Comparison of ENCODE assay signal across 8 cellular contexts in genomic region chr4:76252271-76252653, GRCh38. TPM values are rescaled to one million over a fixed set of nuclear protein-coding genes. Genes with fewer than 3 reads are reported as not detected.
DNase-seq lines count a peak whose midpoint lies in the region; ATAC-seq and TF ChIP-seq lines count a peak whose summit lies in the region.

No MANE protein-coding gene starts in this region.

- DNase-seq in H7: no peak
- DNase-seq in body of pancreas: no peak
- DNase-seq in lower lobe of right lung: no peak
- no peak for DNase-seq in spleen
- DNase-seq in NCI-H128 (lab: John Stamatoyannopoulos, UW; ENCODE audit: unreplicated experiment): no peak
- DNase-seq in stimulated activated naive CD4-positive, alpha-beta T cell (lab: John Stamatoyannopoulos, UW): no peak

- ATAC-seq in body of pancreas (no peak), lower lobe of right lung (no peak), GM21381 (IDR thresholded peaks at IDR 0.05; ENCODE audit: unreplicated experiment) (no peak), HG03025 (IDR thresholded peaks at IDR 0.05; ENCODE audit: low FRiP score, unreplicated experiment) (no peak)

- TF ChIP-seq CTCF in body of pancreas (IDR thresholded peaks at IDR 0.05) (no peak), lower lobe of right lung (IDR thresholded peaks at IDR 0.05) (no peak), spleen (IDR thresholded peaks at IDR 0.05 in 8 of 11, conservative IDR thresholded peaks at IDR 0.05 in 3 of 11) (no peak)

- peaks cover 20% of the 10 kb centered on the region for H3K27me3 ChIP-seq in H7 (ENCODE audit: control insufficient read depth, insufficient read depth, low read length)
- no peaks in the 10 kb centered on the region for H3K27me3 ChIP-seq in body of pancreas
- H3K27me3 ChIP-seq in lower lobe of right lung (ENCODE audit: low read depth): peaks cover 6% of the 10 kb centered on the region
- peaks cover 0 to 57% (median 23%) of the 10 kb centered on the region in 7 donors for H3K27me3 ChIP-seq in spleen (replicated peaks in 1 of 7)

- H3K4me1 ChIP-seq in body of pancreas (peaks cover 23% of the 10 kb centered on the region), lower lobe of right lung (peaks cover 13% of the 10 kb centered on the region), spleen (peaks cover 0 to 18% (median 13%) of the 10 kb centered on the region in 6 donors)

- H3K36me3 ChIP-seq in H7 (replicated peaks; ENCODE audit: control insufficient read depth, insufficient read depth, low read length): no peaks in the 10 kb centered on the region
- no peaks in the 10 kb centered on the region for H3K36me3 ChIP-seq in body of pancreas (replicated peaks in 1 of 2; ENCODE audit: insufficient read depth in 1 of 2, low read depth in 2 of 2)
- H3K36me3 ChIP-seq in lower lobe of right lung: no peaks in the 10 kb centered on the region
- H3K36me3 ChIP-seq in spleen: no peaks in the 10 kb centered on the region

- H3K27ac ChIP-seq in body of pancreas (peak overlapping the region; percentile 68 to 87 (median 84)), lower lobe of right lung (peak overlapping the region; percentile 70), spleen (peak overlapping the region in 1 of 8 donors; percentile 43)

- H3K4me3 ChIP-seq in H7 (ENCODE audit: insufficient read depth, low read depth, low read length) (peak overlapping the region; percentile 58; the same call in 1 of the 2 replicates), body of pancreas (peak overlapping the region in 1 of 2 donors; percentile 43), lower lobe of right lung (peak overlapping the region; percentile 61), spleen (peak overlapping the region in 6 of 8 donors; percentile 48 to 70 (median 58))

- intact Hi-C loops in body of pancreas (cut with DNase I) (no loop called here), lower lobe of right lung (cut with DNase I) (no loop called here), spleen (cut with DNase I; ENCODE audit: low total_unique reads) (no loop called here)

- 62 to 70% methylated on average over 7 to 8 of the region's 8 CpGs for WGBS in body of pancreas, 2 donors
- WGBS in spleen, 5 donors: 78 to 93% (median 88%) methylated on average over 8 of the region's 8 CpGs

- TF ChIP-seq POLR2A in body of pancreas (IDR thresholded peaks at IDR 0.05): no peak
- no peak for TF ChIP-seq POLR2A in spleen (IDR thresholded peaks at IDR 0.05)

- H3K9me3 ChIP-seq in body of pancreas (no peaks in the 10 kb centered on the region), lower lobe of right lung (no peaks in the 10 kb centered on the region), spleen (no peaks in the 10 kb centered on the region)

RNA-seq across cellular contexts. Expression of gene FAM47E, which starts 0.7 kb away (rescaled TPM):
- total RNA-seq in H7 (2014; rRNA removed; shearing (Covaris generic)): 0.17 and 1.4 TPM in 2 replicates
- total RNA-seq in body of pancreas: 10 to 100 TPM; 10.1 to 16.2 TPM
- 6.4 TPM for total RNA-seq in lower lobe of right lung
- total RNA-seq in spleen: 1 to 10 TPM in 6 of 7 donors, under 1 TPM in 1; 0.66 to 6.2 (median 2.4) TPM
- 1 to 10 TPM; 1.0 to 1.4 (median 1.3) TPM for polyA plus RNA-seq in spleen

RNA-seq across cellular contexts. Expression of gene SCARB2, which starts 38.6 kb away (rescaled TPM):
- total RNA-seq in H7 (2014; rRNA removed; shearing (Covaris generic)): 39.4 and 53.0 TPM in 2 replicates
- total RNA-seq in body of pancreas (100 to 1,000 TPM in 1 of 2 donors, 10 to 100 TPM in 1; 74.5 to 167 TPM), lower lobe of right lung (166 TPM), spleen (100 to 1,000 TPM; 107 to 201 (median 156) TPM)
- polyA plus RNA-seq in spleen: 10 to 100 TPM; 27.2 to 32.0 (median 28.8) TPM

RNA-seq across cellular contexts. Expression of gene STBD1, which starts 54.3 kb away (rescaled TPM):
- total RNA-seq in H7 (2014; rRNA removed; shearing (Covaris generic)): 1.6 and 1.7 TPM in 2 replicates
- 1 to 10 TPM; 6.2 to 6.6 TPM for total RNA-seq in body of pancreas
- total RNA-seq in lower lobe of right lung: 5.5 TPM
- total RNA-seq in spleen: 1 to 10 TPM in 6 of 7 donors, under 1 TPM in 1; 0.79 to 3.1 (median 2.1) TPM
- polyA plus RNA-seq in spleen: under 1 TPM; 0.26 to 0.29 (median 0.26) TPM
